Comparison of ENCODE assay signal across 8 cellular contexts in genomic region chr12:53051058-53051880, GRCh38. TPM values are rescaled to one million over a fixed set of nuclear protein-coding genes. Genes with fewer than 3 reads are reported as not detected.
DNase-seq lines count a peak whose midpoint lies in the region; ATAC-seq and TF ChIP-seq lines count a peak whose summit lies in the region.

No MANE protein-coding gene starts in this region.

- peaks cover 15% of the 10 kb centered on the region for H3K4me1 Mint-ChIP-seq in Calu3 (ENCODE audit: low read depth, unreplicated experiment)

- no peaks in the 10 kb centered on the region for H3K9me3 Mint-ChIP-seq in Calu3 (ENCODE audit: low read depth, unreplicated experiment)

- no peak overlapping the region for H3K9ac ChIP-seq in parathyroid adenoma

- no peak for ATAC-seq in HG03457 (IDR thresholded peaks at IDR 0.05; ENCODE audit: unreplicated experiment)

- TSS peak; percentile 14 for BruUV-seq in Calu3 (replicated peaks; lab: Mats Ljungman, UMichigan)

- no peaks in the 10 kb centered on the region for H3K27me3 Mint-ChIP-seq in Calu3 (ENCODE audit: unreplicated experiment)

- H3K27me3 ChIP-seq in SJSA1 (replicated peaks): no peaks in the 10 kb centered on the region
- no peaks in the 10 kb centered on the region for H3K27me3 ChIP-seq in parathyroid adenoma (ENCODE audit: control insufficient read depth, insufficient read depth, low read length)

- H3K4me3 Mint-ChIP-seq in Calu3 (ENCODE audit: low read depth, unreplicated experiment): no peak overlapping the region

- H3K27ac ChIP-seq in SJSA1 (no peak overlapping the region), parathyroid adenoma (peak overlapping the region; percentile 100)

- TF ChIP-seq CTCF in Calu3 (IDR thresholded peaks at IDR 0.05; ENCODE audit: unreplicated experiment) (no peak), parathyroid adenoma (IDR thresholded peaks at IDR 0.05) (no peak)

- H3K36me3 Mint-ChIP-seq in Calu3 (ENCODE audit: insufficient read depth, unreplicated experiment): peaks cover 39% of the 10 kb centered on the region

- H3K36me3 ChIP-seq in SJSA1 (no peaks in the 10 kb centered on the region), parathyroid adenoma (ENCODE audit: control insufficient read depth, insufficient read depth, low read length) (no peaks in the 10 kb centered on the region)

- intact Hi-C loops in Calu3 (cut with micrococcal nuclease; ENCODE audit: unreplicated experiment): no loop called here

- H3K4me1 ChIP-seq in SJSA1 (replicated peaks): peaks cover 63% of the 10 kb centered on the region
- H3K4me1 ChIP-seq in parathyroid adenoma: peaks cover 59% of the 10 kb centered on the region

- H3K79me2 ChIP-seq in parathyroid adenoma: peaks cover 14% of the 10 kb centered on the region

- H3K4me2 ChIP-seq in parathyroid adenoma (ENCODE audit: low read length): peak overlapping the region; percentile 67

- DNase-seq in Calu3 (no peak), SJSA1 (ENCODE audit: low read depth in 1 of 2, low spot score in 2 of 2) (peak; percentile 67 to 80), globus pallidus (ENCODE audit: low spot score) (peak; percentile 98), GDM1 (lab: John Stamatoyannopoulos, UW) (no peak), DMS153 (lab: John Stamatoyannopoulos, UW) (no peak)
- DNase-seq in stimulated activated CD4-positive, alpha-beta T cell treated with anti-CD3 and anti-CD28 coated beads, Interleukin-2, amount 100 ng/mL, for 24 hours: no peak

- no peak overlapping the region for H3K27ac Mint-ChIP-seq in Calu3 (ENCODE audit: unreplicated experiment)

- CTCF ChIA-PET in Calu3 (lab: Charles Lee): no interaction called here

- H3K9me3 ChIP-seq in SJSA1 (replicated peaks) (no peaks in the 10 kb centered on the region), parathyroid adenoma (ENCODE audit: control insufficient read depth, low read length) (no peaks in the 10 kb centered on the region)

- H3K4me3 ChIP-seq in SJSA1: no peak overlapping the region
- peak overlapping the region; percentile 48 for H3K4me3 ChIP-seq in parathyroid adenoma (ENCODE audit: low read depth, low read length)

- H2AFZ ChIP-seq in parathyroid adenoma: peak overlapping the region; percentile 11

RNA-seq across cellular contexts. Expression of gene TNS2, which starts 1.4 kb away (rescaled TPM):
- 1.3 and 4.7 TPM in 2 replicates for total RNA-seq in Calu3 (2022)
- total RNA-seq in SJSA1 (2014; rRNA removed; shearing (Covaris generic)): 8.8 and 18.4 TPM in 2 replicates

RNA-seq across cellular contexts. Expression of gene SPRYD3, which starts 27.9 kb away (rescaled TPM):
- total RNA-seq in Calu3 (2022): 12.9 and 14.6 TPM in 2 replicates
- total RNA-seq in SJSA1 (2014; rRNA removed; shearing (Covaris generic)): 18.3 and 18.6 TPM in 2 replicates

RNA-seq across cellular contexts. Expression of gene EIF4B, which starts 45.0 kb away (rescaled TPM):
- 242 and 272 TPM in 2 replicates for total RNA-seq in Calu3 (2022)
- total RNA-seq in SJSA1 (2014; rRNA removed; shearing (Covaris generic)): 263 and 304 TPM in 2 replicates

RNA-seq across cellular contexts. Expression of gene IGFBP6, which starts 46.2 kb away (rescaled TPM):
- 25.4 and 67.0 TPM in 2 replicates for total RNA-seq in Calu3 (2022)
- total RNA-seq in SJSA1 (2014; rRNA removed; shearing (Covaris generic)): 58.0 and 64.5 TPM in 2 replicates

RNA-seq across cellular contexts. Expression of gene SOAT2, which starts 52.0 kb away (rescaled TPM):
- not detected in 2 replicates for total RNA-seq in Calu3 (2022)
- total RNA-seq in SJSA1 (2014; rRNA removed; shearing (Covaris generic)): not detected in 2 replicates

Comparison
In these comparisons a context has a peak if more than half of its experiments do, and no peak if none do; other contexts are left out.
1. DNase-seq: peak in SJSA1 (2 of 2) and globus pallidus (single experiment); none in Calu3 (single experiment), stimulated activated CD4-positive, alpha-beta T cell treated with anti-CD3 and anti-CD28 coated beads, Interleukin-2, amount 100 ng/mL, for 24 hours (0 of 2), GDM1 (single experiment) and DMS153 (single experiment).